ENCODE assay signal across 22 cellular contexts in the genomic region with DNA sequence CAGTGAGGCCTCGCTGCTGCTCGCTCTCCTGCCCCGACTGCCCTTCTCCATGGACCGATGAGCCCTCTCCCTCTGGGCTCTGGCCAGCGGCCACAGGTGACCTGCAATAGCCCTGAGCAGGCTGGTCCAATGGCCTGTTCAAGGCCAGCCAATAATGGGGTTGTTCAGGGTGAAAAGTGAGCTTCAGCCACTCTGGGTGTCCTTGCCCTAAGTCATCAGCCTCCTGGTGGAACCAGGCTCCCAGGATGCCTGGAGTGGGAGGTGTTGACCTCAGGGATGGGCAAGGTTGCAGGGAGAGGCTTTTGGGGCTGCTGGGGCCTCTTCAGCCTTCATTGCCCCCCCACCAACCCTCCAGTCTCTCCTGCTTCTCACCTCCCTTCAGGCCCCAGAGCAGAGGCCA.
"Had no signal": no experiment of that assay in that cellular context is flagged by ENCODE, and none has a peak within 500 bp of the region (broad histone marks: within the 10 kb centered on the region; RNA-seq: fewer than 3 reads in every experiment).

No MANE protein-coding gene starts in this region.

- H3K79me2 ChIP-seq: hepatocyte had no signal

- DNase-seq: activated B cell treated with CpG ODN at 0.5 μM for 24 hours; activated CD4-positive, alpha-beta T cell treated with anti-CD3 and anti-CD28 coated beads for 36 hours; activated CD4-positive, alpha-beta T cell treated with anti-CD3 and anti-CD28 coated beads, Interleukin-2, amount 50 U/mL, for 48 hours; activated effector memory CD4-positive, alpha-beta T cell treated with anti-CD3 and anti-CD28 coated beads, Interleukin-2, amount 50 U/mL, for 16 hours; activated naive CD4-positive, alpha-beta T cell treated with anti-CD3 and anti-CD28 coated beads, Interleukin-2, amount 50 U/mL, for 16 hours; activated naive CD8-positive, alpha-beta T cell treated with anti-CD3 and anti-CD28 coated beads, Interleukin-2, amount 50 U/mL, for 24 hours; aorta; central memory CD4-positive, alpha-beta T cell; dermis blood vessel endothelial cell; effector CD8-positive, alpha-beta T cell; foreskin keratinocyte; glutamatergic neuron; immature natural killer cell; left lung; occipital lobe; sigmoid colon; stimulated activated CD4-positive, alpha-beta T cell treated with anti-CD3 and anti-CD28 coated beads, Interleukin-4, amount 100 ng/mL, for 1 hour; stimulated activated naive CD4-positive, alpha-beta T cell treated with Interleukin-2 at 50 U/mL for 16 hours; T1000 had no signal

- H3K27me3 ChIP-seq: foreskin keratinocyte, hepatocyte, left lung, sigmoid colon had no signal

- H3K9me3 ChIP-seq: left lung, sigmoid colon had no signal

- H3K4me3 Mint-ChIP-seq: activated B cell treated with CpG ODN at 0.5 μM for 24 hours; activated CD4-positive, alpha-beta T cell treated with anti-CD3 and anti-CD28 coated beads for 36 hours; activated naive CD8-positive, alpha-beta T cell treated with anti-CD3 and anti-CD28 coated beads, Interleukin-2, amount 50 U/mL, for 24 hours; immature natural killer cell; nephron; T-helper 1 cell treated with Interleukin-12 subunit alpha and Interleukin-12 subunit beta and Interleukin-4 antibody, amounts not matched to agents 30 μg/mL and 1 μg/mL, for 36 hours had no signal

- H3K4me2 ChIP-seq: hepatocyte had no signal

- H3K27ac ChIP-seq: foreskin keratinocyte, hepatocyte, left lung had no signal

- H3K4me1 Mint-ChIP-seq: activated CD4-positive, alpha-beta T cell treated with anti-CD3 and anti-CD28 coated beads for 36 hours; activated naive CD8-positive, alpha-beta T cell treated with anti-CD3 and anti-CD28 coated beads, Interleukin-2, amount 50 U/mL, for 24 hours; immature natural killer cell had no signal

- H3K9me3 Mint-ChIP-seq: activated B cell treated with CpG ODN at 0.5 μM for 24 hours; activated naive CD8-positive, alpha-beta T cell treated with anti-CD3 and anti-CD28 coated beads, Interleukin-2, amount 50 U/mL, for 24 hours; immature natural killer cell; nephron; T-helper 1 cell treated with Interleukin-12 subunit alpha and Interleukin-12 subunit beta and Interleukin-4 antibody, amounts not matched to agents 30 μg/mL and 1 μg/mL, for 36 hours had no signal

- H3K4me3 ChIP-seq: hepatocyte, left lung, sigmoid colon had no signal

- H3K27ac Mint-ChIP-seq: activated B cell treated with CpG ODN at 0.5 μM for 24 hours; activated naive CD8-positive, alpha-beta T cell treated with anti-CD3 and anti-CD28 coated beads, Interleukin-2, amount 50 U/mL, for 24 hours; T-helper 1 cell treated with Interleukin-12 subunit alpha and Interleukin-12 subunit beta and Interleukin-4 antibody, amounts not matched to agents 30 μg/mL and 1 μg/mL, for 36 hours had no signal

- H3K27me3 Mint-ChIP-seq: activated B cell treated with CpG ODN at 0.5 μM for 24 hours; activated CD4-positive, alpha-beta T cell treated with anti-CD3 and anti-CD28 coated beads for 36 hours; activated naive CD8-positive, alpha-beta T cell treated with anti-CD3 and anti-CD28 coated beads, Interleukin-2, amount 50 U/mL, for 24 hours had no signal

- ATAC-seq: activated CD4-positive, alpha-beta T cell treated with anti-CD3 and anti-CD28 coated beads for 36 hours; activated naive CD8-positive, alpha-beta T cell treated with anti-CD3 and anti-CD28 coated beads, Interleukin-2, amount 50 U/mL, for 24 hours; foreskin keratinocyte; left lung had no signal

- H3K4me1 ChIP-seq: foreskin keratinocyte had no signal
